18 cellular contexts compared by ENCODE assay signal in genomic region chr1:147287133-147287865, GRCh38. TPM values are rescaled to one million over a fixed set of nuclear protein-coding genes. Genes with fewer than 3 reads are reported as not detected.
DNase-seq lines count a peak whose midpoint lies in the region; ATAC-seq and TF ChIP-seq lines count a peak whose summit lies in the region.
"Had no signal": no experiment of that assay in that cellular context is flagged by ENCODE, and none has a peak within 500 bp of the region (broad histone marks: within the 10 kb centered on the region; RNA-seq: fewer than 3 reads in every experiment).

No MANE protein-coding gene starts in this region.

- ATAC-seq in activated T-helper 17 cell treated with anti-CD3 and anti-CD28 coated beads, Interleukin-2, amount 50 U/mL, for 72 hours (replicated peaks), result no peak

- H3K4me3 ChIP-seq in liver (ENCODE audit: low read depth in 1 of 3, low read length in 3 of 3), result no peak overlapping the region
- no peak overlapping the region for H3K4me3 ChIP-seq in brain microvascular endothelial cell (ENCODE audit: low read depth, low read length)
- H3K4me3 ChIP-seq in neural progenitor cell, result no peak overlapping the region
- H3K4me3 ChIP-seq: BLaER1 had no signal

- in situ Hi-C loops in Caki2 (cut with HindIII; ENCODE audit: low pct_unique_long_range_greater_than_20kb, low sequenced_read_pairs) (no loop called here), brain microvascular endothelial cell (cut with HindIII; ENCODE audit: low pct_ligation_motif_present, low sequenced_read_pairs) (no loop called here)

- H3K27me3 ChIP-seq in liver (ENCODE audit: control insufficient read depth in 4 of 4, insufficient read depth in 4 of 4, low read length in 3 of 4) (no peaks in the 10 kb centered on the region), brain microvascular endothelial cell (replicated peaks) (no peaks in the 10 kb centered on the region), neural progenitor cell (no peaks in the 10 kb centered on the region)
- H3K27me3 ChIP-seq: BLaER1 had no signal

- H3K4me3 Mint-ChIP-seq in activated T-helper 17 cell treated with anti-CD3 and anti-CD28 coated beads, Interleukin-2, amount 50 U/mL, for 72 hours, result no peak overlapping the region
- no peak overlapping the region for H3K4me3 Mint-ChIP-seq in neural progenitor cell
- H3K4me3 Mint-ChIP-seq: CD8-positive, alpha-beta memory T cell had no signal

- H2AFZ ChIP-seq in neural progenitor cell (replicated peaks), result no peak overlapping the region

- TF ChIP-seq CTCF in liver (IDR thresholded peaks at IDR 0.05; ENCODE audit: low read depth, low read length, missing input control) (no peak), brain microvascular endothelial cell (IDR thresholded peaks at IDR 0.05; ENCODE audit: low read depth, low read length, missing control alignments) (no peak), neural progenitor cell (IDR thresholded peaks at IDR 0.05) (no peak)

- H3K4me2 ChIP-seq in neural progenitor cell, result no peak overlapping the region
- H3K4me2 ChIP-seq: BLaER1, KMS-11 had no signal

- peaks cover 16 to 81% (median 32%) of the 10 kb centered on the region in 4 donors for H3K36me3 ChIP-seq in liver (ENCODE audit: control insufficient read depth in 4 of 4, insufficient read depth in 3 of 4, low read depth in 1 of 4, low read length in 3 of 4)
- peaks cover 39% of the 10 kb centered on the region for H3K36me3 ChIP-seq in brain microvascular endothelial cell (replicated peaks)
- peaks cover 21% of the 10 kb centered on the region for H3K36me3 ChIP-seq in neural progenitor cell

- H3K27ac Mint-ChIP-seq in activated T-helper 17 cell treated with anti-CD3 and anti-CD28 coated beads, Interleukin-2, amount 50 U/mL, for 72 hours, result peak overlapping the region; percentile 45
- no peak overlapping the region for H3K27ac Mint-ChIP-seq in neural progenitor cell

- 65% methylated on average over 8 of the region's 8 CpGs for WGBS in liver

- peaks cover 6% of the 10 kb centered on the region for H3K4me1 Mint-ChIP-seq in activated T-helper 17 cell treated with anti-CD3 and anti-CD28 coated beads, Interleukin-2, amount 50 U/mL, for 72 hours
- no peaks in the 10 kb centered on the region for H3K4me1 Mint-ChIP-seq in neural progenitor cell

- H3K9me3 Mint-ChIP-seq in activated T-helper 17 cell treated with anti-CD3 and anti-CD28 coated beads, Interleukin-2, amount 50 U/mL, for 72 hours, result no peaks in the 10 kb centered on the region
- H3K9me3 Mint-ChIP-seq in neural progenitor cell, result no peaks in the 10 kb centered on the region
- H3K9me3 Mint-ChIP-seq: CD8-positive, alpha-beta memory T cell had no signal

- peak in 1 of 2 donors; percentile 47 for TF ChIP-seq RAD21 in liver (IDR thresholded peaks at IDR 0.05)

- no peaks in the 10 kb centered on the region for H3F3A ChIP-seq in neural progenitor cell (ENCODE audit: low read depth)

- no peaks in the 10 kb centered on the region for H3K79me2 ChIP-seq in neural progenitor cell (ENCODE audit: low read depth)

- H3K9me3 ChIP-seq in liver (ENCODE audit: control insufficient read depth in 4 of 4, low read length in 3 of 4), result no peaks in the 10 kb centered on the region
- no peaks in the 10 kb centered on the region for H3K9me3 ChIP-seq in neural progenitor cell (ENCODE audit: low read depth)
- H3K9me3 ChIP-seq: BLaER1 had no signal

- H3K27ac ChIP-seq in liver (ENCODE audit: low read depth in 1 of 2, low read length in 2 of 2) (peak overlapping the region in 1 of 2 donors; percentile 27), brain microvascular endothelial cell (no peak overlapping the region), neural progenitor cell (no peak overlapping the region)
- H3K27ac ChIP-seq: BLaER1, KMS-11 had no signal

- no peaks in the 10 kb centered on the region for H3K27me3 Mint-ChIP-seq in activated T-helper 17 cell treated with anti-CD3 and anti-CD28 coated beads, Interleukin-2, amount 50 U/mL, for 72 hours
- no peaks in the 10 kb centered on the region for H3K27me3 Mint-ChIP-seq in neural progenitor cell (ENCODE audit: insufficient read depth, low read depth)

- peaks cover 0 to 12% (median 6%) of the 10 kb centered on the region in 4 donors for H3K4me1 ChIP-seq in liver (ENCODE audit: control insufficient read depth in 4 of 4, insufficient read depth in 4 of 4, low read length in 3 of 4)
- no peaks in the 10 kb centered on the region for H3K4me1 ChIP-seq in neural progenitor cell
- H3K4me1 ChIP-seq: BLaER1 had no signal

- H3K9ac ChIP-seq in liver (ENCODE audit: low read depth in 1 of 2, low read length in 2 of 2) (no peak overlapping the region), neural progenitor cell (no peak overlapping the region)
- H3K9ac ChIP-seq: BLaER1, KMS-11 had no signal

- DNase-seq in Caki2 (ENCODE audit: low read depth), result peak; percentile 71
- DNase-seq in fibroblast of gingiva (ENCODE audit: low read depth), result peak; percentile 17
- DNase-seq in DMS79 treated with DMSO at 0.1 percent for 48 hours (lab: John Stamatoyannopoulos, UW), result no peak
- no peak for DNase-seq in H4 (ENCODE audit: low spot score)
- no peak for DNase-seq in brain microvascular endothelial cell
- DNase-seq in neural progenitor cell (ENCODE audit: low spot score), result no peak
- DNase-seq: CD8-positive, alpha-beta memory T cell; DND-41; GOT3; MM.1S; NCI-H1417; NCI-H187 treated with DMSO at 0.1 percent for 48 hours; NCI-H69; SIG-M5 had no signal

- no peaks in the 10 kb centered on the region for H4K20me1 ChIP-seq in neural progenitor cell (ENCODE audit: low read depth)
- H4K20me1 ChIP-seq: BLaER1 had no signal

- no peaks in the 10 kb centered on the region for H3K36me3 Mint-ChIP-seq in activated T-helper 17 cell treated with anti-CD3 and anti-CD28 coated beads, Interleukin-2, amount 50 U/mL, for 72 hours (ENCODE audit: low read depth)
- peaks cover 73% of the 10 kb centered on the region for H3K36me3 Mint-ChIP-seq in neural progenitor cell

TF ChIP-seq in liver, 16 proteins besides CTCF, POLR2A, EP300 and RAD21 (continues in another document):
- TF ChIP-seq SP1 (IDR thresholded peaks at IDR 0.05), result peak; percentile 36
- TF ChIP-seq NR2F2 (IDR thresholded peaks at IDR 0.05), result peak; percentile 8
- TF ChIP-seq EGR1 (IDR thresholded peaks at IDR 0.05; ENCODE audit: low read depth in 2 of 2), result no peak
- TF ChIP-seq MAX (IDR thresholded peaks at IDR 0.05), result no peak
- no peak for TF ChIP-seq HNF4G (IDR thresholded peaks at IDR 0.05)
- TF ChIP-seq RXRA (IDR thresholded peaks at IDR 0.05), result peak; percentile 29 to 39
- TF ChIP-seq TAF1 (conservative IDR thresholded peaks at IDR 0.05), result no peak
- no peak for TF ChIP-seq ZBTB33 (IDR thresholded peaks at IDR 0.05)
- no peak for TF ChIP-seq REST (IDR thresholded peaks at IDR 0.05)
- no peak for TF ChIP-seq FOXA1 (IDR thresholded peaks at IDR 0.05)
- TF ChIP-seq JUND (IDR thresholded peaks at IDR 0.05), result no peak
- TF ChIP-seq GABPA (IDR thresholded peaks at IDR 0.05 in 1 of 2, conservative IDR thresholded peaks at IDR 0.05 in 1 of 2), result no peak
- peak; percentile 40 to 54 for TF ChIP-seq HNF4A (conservative IDR thresholded peaks at IDR 0.05)
- peak; percentile 28 for TF ChIP-seq FOXA2 (IDR thresholded peaks at IDR 0.05)
- peak; percentile 14 for TF ChIP-seq YY1 (IDR thresholded peaks at IDR 0.05)

RNA-seq across cellular contexts. Expression of gene CHD1L, which starts 44.8 kb away (rescaled TPM):
- 37.3 and 40.0 TPM in 2 replicates for total RNA-seq in Caki2 (2014; rRNA removed; shearing (Covaris generic); ENCODE audit: low replicate concordance)
- total RNA-seq in activated T-helper 17 cell treated with anti-CD3 and anti-CD28 coated beads, Interleukin-2, amount 50 U/mL, for 72 hours, result 10 to 100 TPM; 56.6 to 76.1 TPM
- total RNA-seq in liver, result 10 to 100 TPM; 22.3 to 23.8 TPM
- polyA plus RNA-seq in liver, result 10 to 100 TPM; 14.1 to 19.9 TPM
- total RNA-seq in H4 (2014; rRNA removed; shearing (Covaris generic)), result 29.2 and 34.0 TPM in 2 replicates
- total RNA-seq in neural progenitor cell (ENCODE audit: low replicate concordance), result 88.5 and 118 TPM in 2 replicates

Comparison
In these comparisons a context has a peak if more than half of its experiments do, and no peak if none do; other contexts are left out.
1. DNase-seq: peak in Caki2 (single experiment) and fibroblast of gingiva (single experiment); none in DMS79 treated with DMSO at 0.1 percent for 48 hours (single experiment), H4 (single experiment), brain microvascular endothelial cell (single experiment) and neural progenitor cell (single experiment).